Comparison of ENCODE assay signal across 8 cellular contexts in genomic region chr3:107796786-107797185, GRCh38.
DNase-seq lines count a peak whose midpoint lies in the region; ATAC-seq and TF ChIP-seq lines count a peak whose summit lies in the region.
"Had no signal": no experiment of that assay in that cellular context is flagged by ENCODE, and none has a peak within 500 bp of the region (broad histone marks: within the 10 kb centered on the region; RNA-seq: fewer than 3 reads in every experiment).

No MANE protein-coding gene starts in this region.

- TF ChIP-seq CTCF in HL-60 (IDR thresholded peaks at IDR 0.05; ENCODE audit: insufficient read depth, low read length) = no peak

- TF ChIP-seq POLR2A in GM18505 (IDR thresholded peaks at IDR 0.05; ENCODE audit: borderline replicate concordance, extremely low read depth, insufficient read depth, insufficient read length) = no peak

- DNase-seq in HL-60 (ENCODE audit: low read depth in 1 of 2, low spot score in 1 of 2) (peak; percentile 53 to 54), NCI-H82 (lab: John Stamatoyannopoulos, UW) (peak; percentile 89), epithelial cell of prostate (ENCODE audit: low read depth, low spot score) (peak; percentile 48), skeletal muscle cell (ENCODE audit: low read depth) (peak; percentile 36)
- no peak for DNase-seq in stimulated activated CD4-positive, alpha-beta T cell treated with anti-CD3 and anti-CD28 coated beads, Interleukin-15, amount 100 ng/mL, for 24 hours
- no peak for DNase-seq in stimulated activated CD4-positive, alpha-beta T cell treated with anti-CD3 and anti-CD28 coated beads, Interleukin-12 subunit alpha, Interleukin-12 subunit beta, amount 100 ng/mL, for 4 hours
- DNase-seq: naive B cell had no signal

- ATAC-seq in GM18505 (IDR thresholded peaks at IDR 0.05; ENCODE audit: unreplicated experiment) = no peak

- no peaks in the 10 kb centered on the region for H3K27me3 ChIP-seq in HL-60 (ENCODE audit: insufficient read depth, poor library complexity, severe bottlenecking)

- H3K4me3 ChIP-seq in HL-60 (replicated peaks; ENCODE audit: insufficient read depth, low read length) (no peak overlapping the region), skeletal muscle cell (ENCODE audit: low read depth, low read length) (no peak overlapping the region)

- H3K27ac ChIP-seq in HL-60 (replicated peaks) (no peak overlapping the region), epithelial cell of prostate (no peak overlapping the region)

Comparison
In these comparisons a context has a peak if more than half of its experiments do, and no peak if none do; other contexts are left out.
1. DNase-seq: peak in HL-60 (2 of 2), NCI-H82 (single experiment), epithelial cell of prostate (single experiment) and skeletal muscle cell (single experiment); none in stimulated activated CD4-positive, alpha-beta T cell treated with anti-CD3 and anti-CD28 coated beads, Interleukin-15, amount 100 ng/mL, for 24 hours (single experiment) and stimulated activated CD4-positive, alpha-beta T cell treated with anti-CD3 and anti-CD28 coated beads, Interleukin-12 subunit alpha, Interleukin-12 subunit beta, amount 100 ng/mL, for 4 hours (single experiment).